Comparison of ENCODE assay signal across 8 cellular contexts in the genomic region with DNA sequence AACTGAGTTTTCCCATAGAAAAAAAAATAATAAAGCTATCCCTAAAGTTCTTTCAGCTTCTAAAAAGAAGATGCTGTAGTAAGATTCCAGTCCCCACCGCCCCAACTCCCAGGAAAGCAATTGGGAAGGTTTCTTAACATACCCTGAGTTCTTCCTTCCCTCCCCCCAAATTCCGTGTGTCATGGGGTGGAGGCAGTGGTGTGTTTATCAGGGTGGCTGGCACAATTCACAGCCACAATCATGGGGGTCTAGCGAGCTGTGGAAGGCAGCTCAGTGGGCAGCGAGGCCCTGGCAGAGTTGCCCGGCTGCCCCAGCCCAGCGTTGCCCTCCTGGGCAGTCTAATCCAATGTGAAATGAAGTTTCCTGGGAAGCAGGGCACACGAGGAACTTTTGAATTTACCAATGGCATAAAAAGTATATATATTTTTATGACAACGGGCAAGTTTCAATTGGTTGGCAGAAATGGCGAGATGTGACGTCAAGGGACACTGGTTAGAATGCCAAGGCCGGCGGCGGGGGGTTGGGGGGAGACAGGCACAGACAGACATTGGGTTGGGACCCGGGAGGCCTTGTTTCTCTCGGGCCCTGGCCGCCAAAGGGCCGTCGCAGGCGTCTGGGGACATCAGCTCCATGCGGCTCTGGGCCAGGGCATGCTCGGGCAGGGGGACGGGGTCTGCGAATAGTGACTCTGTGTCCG.
DNase-seq lines count a peak whose midpoint lies in the region; ATAC-seq and TF ChIP-seq lines count a peak whose summit lies in the region.

No MANE protein-coding gene starts in this region.

- no peak overlapping the region for H2AFZ ChIP-seq in HCT116 (ENCODE audit: low read depth, low read length, poor library complexity, severe bottlenecking)

- H3K4me2 ChIP-seq in BLaER1 (peak overlapping the region; percentile 80), HCT116 (ENCODE audit: low read length) (peak overlapping the region; percentile 90)

- no peaks in the 10 kb centered on the region for H3K27me3 Mint-ChIP-seq in activated naive CD8-positive, alpha-beta T cell

- peak; percentile 80 for TF ChIP-seq POLR2A in HCT116 (IDR thresholded peaks at IDR 0.05; ENCODE audit: borderline replicate concordance, extremely low read depth, insufficient read depth, insufficient read length)

- ATAC-seq in HCT116, result peak; percentile 43

- no TSS peak for BruUV-seq in HCT116 (replicated peaks; lab: Mats Ljungman, UMichigan)

- peaks cover 72% of the 10 kb centered on the region for H3K4me1 ChIP-seq in BLaER1
- H3K4me1 ChIP-seq in HCT116 (ENCODE audit: control insufficient read depth in 1 of 2, insufficient read depth in 2 of 2, low read length in 2 of 2), result peaks cover 21 to 62% of the 10 kb centered on the region in 2 experiments

- no peaks in the 10 kb centered on the region for H3K9me3 Mint-ChIP-seq in activated naive CD8-positive, alpha-beta T cell (ENCODE audit: low read depth)

- DNase-seq in HCT116 (ENCODE audit: low read depth, low spot score), result peak; percentile 91
- DNase-seq in NOMO-1 treated with DMSO at 0.1 percent for 48 hours (lab: John Stamatoyannopoulos, UW; ENCODE audit: unreplicated experiment), result peak; percentile 89
- peak; percentile 90 for DNase-seq in cardiac septum (ENCODE audit: low spot score)
- DNase-seq in pons (ENCODE audit: low spot score), result peak; percentile 94
- no peak for DNase-seq in ecto neural progenitor cell (ENCODE audit: low spot score)
- no peak for DNase-seq in cerebellar nuclear complex (lab: John Stamatoyannopoulos, UW)

- no peak for TF ChIP-seq RAD21 in HCT116 (IDR thresholded peaks at IDR 0.05; ENCODE audit: low read depth)

- H3K4me3 ChIP-seq in BLaER1 (peak overlapping the region; percentile 76), HCT116 (replicated peaks in 1 of 2; ENCODE audit: low read depth in 1 of 2, low read length in 2 of 2) (peak overlapping the region; percentile 74 to 81)

- POLR2A ChIA-PET in HCT116 (lab: Charles Lee), result interaction anchor here (0.8 to 2.7 kb wide), 7 partner anchors 11 to 63 kb away, joined by 3 to 9 read pairs (median 7); no protein-coding TSS in a partner anchor

- H3K27me3 ChIP-seq in BLaER1, result peaks cover 100% of the 10 kb centered on the region
- no peaks in the 10 kb centered on the region for H3K27me3 ChIP-seq in HCT116 (ENCODE audit: insufficient read depth, low read length)

- H3K4me3 Mint-ChIP-seq in activated naive CD8-positive, alpha-beta T cell, result peak overlapping the region; percentile 84

- intact Hi-C loops in HCT116 (cut with micrococcal nuclease) (loop anchor here (1.0 to 2.0 kb wide), 2 partner anchors 55 to 63 kb away; no protein-coding TSS in a partner anchor), cardiac septum (cut with DNase I) (loop anchor here (2.0 to 5.0 kb wide), 4 partner anchors 15 to 57 kb away; no protein-coding TSS in a partner anchor)

- peak overlapping the region; percentile 90 for H3K9ac ChIP-seq in BLaER1
- peak overlapping the region; percentile 83 for H3K9ac ChIP-seq in HCT116 (ENCODE audit: low read length)

- H3K36me3 ChIP-seq in BLaER1 (no peaks in the 10 kb centered on the region), HCT116 (ENCODE audit: control insufficient read depth in 1 of 2, insufficient read depth in 2 of 2, low read length in 2 of 2) (peaks cover 4 to 20% of the 10 kb centered on the region in 2 experiments; a peak in 3 of 4 replicates)

- H3K79me2 ChIP-seq in HCT116 (ENCODE audit: insufficient read depth, low read length), result peaks cover 89% of the 10 kb centered on the region

- peak overlapping the region; percentile 86 for H3K27ac Mint-ChIP-seq in activated naive CD8-positive, alpha-beta T cell

- H4K20me1 ChIP-seq in BLaER1, result peaks cover 59% of the 10 kb centered on the region
- H4K20me1 ChIP-seq in HCT116 (ENCODE audit: insufficient read depth), result no peaks in the 10 kb centered on the region

- RAD21 ChIA-PET in HCT116 (lab: Charles Lee; ENCODE audit: low non-redundant PET in 1 of 2, low total read pairs in 2 of 2, uncharacterized antibody in 2 of 2, unreplicated experiment in 2 of 2), result no interaction called here

- H3K9me3 ChIP-seq in BLaER1 (no peaks in the 10 kb centered on the region), HCT116 (ENCODE audit: control insufficient read depth in 1 of 2, insufficient read depth in 1 of 2, low read depth in 1 of 2, low read length in 2 of 2) (no peaks in the 10 kb centered on the region)

- no peaks in the 10 kb centered on the region for H3K9me2 ChIP-seq in HCT116 (ENCODE audit: insufficient read depth)

- TF ChIP-seq CTCF in HCT116 (IDR thresholded peaks at IDR 0.05 in 2 of 3, conservative IDR thresholded peaks at IDR 0.05 in 1 of 3; ENCODE audit: borderline replicate concordance in 1 of 3, insufficient read depth in 1 of 3, low read depth in 2 of 3, low read length in 2 of 3), result no peak

- CTCF ChIA-PET in HCT116 (lab: Charles Lee), result interaction anchor here (2.1 kb wide), 1 partner anchor 63 kb away, joined by 13 read pairs; no protein-coding TSS in a partner anchor

- H3K36me3 Mint-ChIP-seq in activated naive CD8-positive, alpha-beta T cell, result no peaks in the 10 kb centered on the region

- peaks cover 45% of the 10 kb centered on the region for H3K4me1 Mint-ChIP-seq in activated naive CD8-positive, alpha-beta T cell (ENCODE audit: low read depth)

- H3K27ac ChIP-seq in BLaER1, result peak overlapping the region; percentile 95
- peak overlapping the region; percentile 100 for H3K27ac ChIP-seq in HCT116 (ENCODE audit: low read depth, low read length)

TF ChIP-seq in HCT116, 20 proteins besides CTCF, POLR2A, EP300 and RAD21:
- TF ChIP-seq, protein P1, sequence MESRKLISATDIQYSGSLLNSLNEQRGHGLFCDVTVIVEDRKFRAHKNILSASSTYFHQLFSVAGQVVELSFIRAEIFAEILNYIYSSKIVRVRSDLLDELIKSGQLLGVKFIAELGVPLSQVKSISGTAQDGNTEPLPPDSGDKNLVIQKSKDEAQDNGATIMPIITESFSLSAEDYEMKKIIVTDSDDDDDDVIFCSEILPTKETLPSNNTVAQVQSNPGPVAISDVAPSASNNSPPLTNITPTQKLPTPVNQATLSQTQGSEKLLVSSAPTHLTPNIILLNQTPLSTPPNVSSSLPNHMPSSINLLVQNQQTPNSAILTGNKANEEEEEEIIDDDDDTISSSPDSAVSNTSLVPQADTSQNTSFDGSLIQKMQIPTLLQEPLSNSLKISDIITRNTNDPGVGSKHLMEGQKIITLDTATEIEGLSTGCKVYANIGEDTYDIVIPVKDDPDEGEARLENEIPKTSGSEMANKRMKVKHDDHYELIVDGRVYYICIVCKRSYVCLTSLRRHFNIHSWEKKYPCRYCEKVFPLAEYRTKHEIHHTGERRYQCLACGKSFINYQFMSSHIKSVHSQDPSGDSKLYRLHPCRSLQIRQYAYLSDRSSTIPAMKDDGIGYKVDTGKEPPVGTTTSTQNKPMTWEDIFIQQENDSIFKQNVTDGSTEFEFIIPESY (IDR thresholded peaks at IDR 0.05; ENCODE audit: extremely low read depth, insufficient replicate concordance, low read length), result peak; percentile 18
- TF ChIP-seq SIN3A (IDR thresholded peaks at IDR 0.05; ENCODE audit: low read depth) (0 out of 2 replicates have a peak, but pooled peaks have one; percentile 45), ZNF274 (IDR thresholded peaks at IDR 0.05; ENCODE audit: low read depth, low read length) (no peak), SP1 (IDR thresholded peaks at IDR 0.05; ENCODE audit: low read depth) (peak; percentile 72; the same call in 1 of the 2 replicates), POLR2AphosphoS5 (IDR thresholded peaks at IDR 0.05; ENCODE audit: low read depth, low read length) (peak; percentile 90), TCF7L2 (IDR thresholded peaks at IDR 0.05; ENCODE audit: borderline replicate concordance, extremely low read depth, insufficient read depth, insufficient read length) (no peak)

Comparison
In these comparisons a context has a peak if more than half of its experiments do, and no peak if none do; other contexts are left out.
1. DNase-seq: peak in HCT116 (single experiment), NOMO-1 treated with DMSO at 0.1 percent for 48 hours (single experiment), cardiac septum (single experiment) and pons (single experiment); none in ecto neural progenitor cell (single experiment) and cerebellar nuclear complex (0 of 2).